In the genomic region with DNA sequence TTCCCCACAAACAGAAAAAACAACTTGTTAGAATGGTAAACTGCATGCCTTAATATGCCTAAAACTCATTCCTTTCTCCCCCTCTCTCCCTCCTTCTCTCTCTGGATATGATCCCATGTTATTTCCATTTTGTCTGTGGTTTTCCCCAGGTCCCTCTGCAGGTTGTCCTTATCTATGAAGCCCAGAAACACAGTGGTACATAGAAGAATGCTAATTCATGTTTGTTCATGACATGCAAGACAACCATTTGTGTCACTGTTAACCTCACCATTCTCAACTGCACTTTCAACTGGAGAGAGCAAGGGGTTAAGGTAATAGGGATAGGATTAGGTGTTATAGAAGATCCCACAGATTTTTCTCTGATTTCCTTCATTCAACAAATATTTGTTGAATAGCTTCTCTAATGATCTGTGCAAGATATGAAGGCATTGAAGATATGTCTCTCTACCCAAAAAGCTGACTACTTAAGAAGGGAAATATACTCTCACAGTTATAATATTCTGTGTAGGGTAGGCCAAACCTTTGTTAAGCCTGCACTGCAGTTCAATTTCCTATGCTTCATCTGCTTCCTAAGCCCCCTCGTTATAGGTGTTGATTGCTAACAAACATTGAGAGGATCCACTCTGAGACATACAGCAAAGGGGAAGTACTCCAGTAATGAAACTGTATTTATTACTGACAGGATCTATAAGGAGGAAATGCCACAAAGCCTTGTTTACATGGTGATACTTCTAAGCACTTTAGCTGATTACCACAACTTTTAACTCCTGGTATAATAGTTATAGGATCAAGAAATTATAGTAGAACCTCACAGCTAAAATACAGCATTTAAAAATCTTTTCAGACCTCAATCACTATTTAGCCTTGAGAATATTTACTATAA, we compare ENCODE assay signal across 9 cellular contexts.
DNase-seq lines count a peak whose midpoint lies in the region; ATAC-seq and TF ChIP-seq lines count a peak whose summit lies in the region.
"Had no signal": no experiment of that assay in that cellular context is flagged by ENCODE, and none has a peak within 500 bp of the region (broad histone marks: within the 10 kb centered on the region; RNA-seq: fewer than 3 reads in every experiment).

No MANE protein-coding gene starts in this region.

- peak; percentile 86 for ATAC-seq in GM19043 (IDR thresholded peaks at IDR 0.05; ENCODE audit: low read depth, unreplicated experiment)
- peak; percentile 77 for ATAC-seq in HG02973 (IDR thresholded peaks at IDR 0.05; ENCODE audit: unreplicated experiment)
- ATAC-seq in gastrocnemius medialis = no peak

- POLR2A ChIA-PET in A673 (lab: Charles Lee; ENCODE audit: low non-redundant PET) = no interaction called here

- intact Hi-C loops in A673 (cut with micrococcal nuclease; ENCODE audit: unreplicated experiment) (loop anchor here (5.0 kb wide), 1 partner anchor 107 kb away; no protein-coding TSS in a partner anchor), gastrocnemius medialis (cut with DNase I; ENCODE audit: low total_unique reads) (loop anchor here (5.0 kb wide), 1 partner anchor 107 kb away; no protein-coding TSS in a partner anchor)

- CTCF ChIA-PET in A673 (lab: Charles Lee) = no interaction called here

- H3K4me1 ChIP-seq in A673 (ENCODE audit: insufficient read depth, low read length, poor library complexity, severe bottlenecking) (peaks cover 4% of the 10 kb centered on the region), OCI-LY3 (ENCODE audit: low read length) (peaks cover 29% of the 10 kb centered on the region), gastrocnemius medialis (peaks cover 16 to 26% of the 10 kb centered on the region in 2 donors)

- H3K36me3 ChIP-seq in A673 (ENCODE audit: insufficient read depth, low read length, poor library complexity, severe bottlenecking) (no peaks in the 10 kb centered on the region), OCI-LY3 (replicated peaks; ENCODE audit: low read depth, low read length) (no peaks in the 10 kb centered on the region), gastrocnemius medialis (no peaks in the 10 kb centered on the region)

- H3K4me3 ChIP-seq in A673 (ENCODE audit: low read depth, low read length, poor library complexity, severe bottlenecking) = no peak overlapping the region
- H3K4me3 ChIP-seq in OCI-LY3 (ENCODE audit: low read length) = no peak overlapping the region
- H3K4me3 ChIP-seq in gastrocnemius medialis = no peak overlapping the region

- H3K27me3 Mint-ChIP-seq in type B pancreatic cell = no peaks in the 10 kb centered on the region

- peaks cover 20% of the 10 kb centered on the region for H3K4me1 Mint-ChIP-seq in type B pancreatic cell (ENCODE audit: unreplicated experiment)

- BruUV-seq in A673 (replicated peaks; lab: Mats Ljungman, UMichigan) = no TSS peak

- TF ChIP-seq CTCF in A673 (conservative IDR thresholded peaks at IDR 0.05; ENCODE audit: low read depth, low read length) = no peak
- TF ChIP-seq CTCF in OCI-LY3 (IDR thresholded peaks at IDR 0.05; ENCODE audit: low read depth, low read length) = no peak
- no peak for TF ChIP-seq CTCF in gastrocnemius medialis (IDR thresholded peaks at IDR 0.05 in 4 of 5, conservative IDR thresholded peaks at IDR 0.05 in 1 of 5)
- no peak for TF ChIP-seq CTCF in type B pancreatic cell (conservative IDR thresholded peaks at IDR 0.05)

- no peaks in the 10 kb centered on the region for H3K9me3 Mint-ChIP-seq in type B pancreatic cell
- H3K9me3 Mint-ChIP-seq: T-helper 1 cell treated with Interleukin-12 subunit alpha and Interleukin-12 subunit beta and Interleukin-4 antibody, amounts not matched to agents 30 μg/mL and 1 μg/mL, for 36 hours had no signal

- no peak overlapping the region for H3K4me3 Mint-ChIP-seq in type B pancreatic cell
- H3K4me3 Mint-ChIP-seq: T-helper 1 cell treated with Interleukin-12 subunit alpha and Interleukin-12 subunit beta and Interleukin-4 antibody, amounts not matched to agents 30 μg/mL and 1 μg/mL, for 36 hours had no signal

- TF ChIP-seq POLR2A in gastrocnemius medialis (IDR thresholded peaks at IDR 0.05) = no peak

- in situ Hi-C loops in gastrocnemius medialis (cut with MboI; ENCODE audit: low sequenced_read_pairs in 4 of 4) = loop anchor here in 1 of 4 donors (10.0 kb wide), 1 partner anchor 109 kb away; no protein-coding TSS in a partner anchor

- no peak overlapping the region for H2AFZ ChIP-seq in OCI-LY3 (ENCODE audit: low read depth, low read length)

- no peak overlapping the region for H3K27ac ChIP-seq in A673 (ENCODE audit: low read depth, low read length, poor library complexity, severe bottlenecking)
- H3K27ac ChIP-seq in OCI-LY3 (ENCODE audit: low read length) = no peak overlapping the region
- H3K27ac ChIP-seq in gastrocnemius medialis = no peak overlapping the region

- H3K27ac Mint-ChIP-seq in type B pancreatic cell = no peak overlapping the region
- H3K27ac Mint-ChIP-seq: T-helper 1 cell treated with Interleukin-12 subunit alpha and Interleukin-12 subunit beta and Interleukin-4 antibody, amounts not matched to agents 30 μg/mL and 1 μg/mL, for 36 hours had no signal

- no peak overlapping the region for H3K9ac ChIP-seq in OCI-LY3 (ENCODE audit: low read length)

- peaks cover 42% of the 10 kb centered on the region for H4K20me1 ChIP-seq in OCI-LY3 (ENCODE audit: insufficient read depth, low read length)

- peaks cover 13% of the 10 kb centered on the region for H3K36me3 Mint-ChIP-seq in type B pancreatic cell

- H3K27me3 ChIP-seq in A673 (replicated peaks; ENCODE audit: insufficient read depth, low read depth, low read length, poor library complexity) = no peaks in the 10 kb centered on the region
- no peaks in the 10 kb centered on the region for H3K27me3 ChIP-seq in OCI-LY3 (ENCODE audit: low read depth, low read length)
- H3K27me3 ChIP-seq in gastrocnemius medialis = no peaks in the 10 kb centered on the region

- H3K9me3 ChIP-seq in A673 (ENCODE audit: low read depth, low read length, poor library complexity, severe bottlenecking) (no peaks in the 10 kb centered on the region), OCI-LY3 (ENCODE audit: insufficient read depth, low read length) (no peaks in the 10 kb centered on the region), gastrocnemius medialis (no peaks in the 10 kb centered on the region)

- peak; percentile 11 for DNase-seq in A673 (ENCODE audit: low spot score)
- DNase-seq in gastrocnemius medialis = no peak
- DNase-seq in type B pancreatic cell (ENCODE audit: extremely low spot score, unreplicated experiment) = no peak
- DNase-seq in DMS 273 (lab: John Stamatoyannopoulos, UW; ENCODE audit: unreplicated experiment) = no peak
- DNase-seq in NCI-H2107 treated with DMSO at 0.1 percent for 48 hours (lab: John Stamatoyannopoulos, UW; ENCODE audit: unreplicated experiment) = no peak

- H3K79me2 ChIP-seq in OCI-LY3 (ENCODE audit: low read length) = peaks cover 10% of the 10 kb centered on the region

- peak overlapping the region; percentile 30; the same call in 1 of the 2 replicates for H3K4me2 ChIP-seq in OCI-LY3 (ENCODE audit: low read length)

Comparison
In these comparisons a context has a peak if more than half of its experiments do, and no peak if none do; other contexts are left out.
1. ATAC-seq: peak in GM19043 (single experiment) and HG02973 (single experiment); none in gastrocnemius medialis (0 of 2).